ENCODE assay signal across 1 cellular context in genomic region chr17:3892095-3892998, GRCh38.
TF ChIP-seq lines count a peak whose summit lies in the region.

No MANE protein-coding gene starts in this region.

TF ChIP-seq in K562, 482 proteins besides CTCF, POLR2A, EP300 and RAD21 (continued from another document and continues in another):
- no peak for TF ChIP-seq KAT7 (CRISPR knock-in tag; IDR thresholded peaks at IDR 0.05; ENCODE audit: borderline replicate concordance)
- peak; percentile 42 for TF ChIP-seq HMGN3 (IDR thresholded peaks at IDR 0.05; ENCODE audit: borderline replicate concordance, extremely low read depth, insufficient read length, low read depth, low read length)
- no peak for TF ChIP-seq PHB2 (IDR thresholded peaks at IDR 0.05; ENCODE audit: low read depth)
- no peak for TF ChIP-seq MAFG (tag; conservative IDR thresholded peaks at IDR 0.05)
- TF ChIP-seq SOX6 (IDR thresholded peaks at IDR 0.05) = no peak
- TF ChIP-seq RBM15 (IDR thresholded peaks at IDR 0.05; ENCODE audit: insufficient read depth, low read length) = no peak
- no peak for TF ChIP-seq LEF1 (IDR thresholded peaks at IDR 0.05)
- TF ChIP-seq DMBX1 (CRISPR knock-in tag; IDR thresholded peaks at IDR 0.05; ENCODE audit: borderline replicate concordance) = no peak
- no peak for TF ChIP-seq COPS2 (conservative IDR thresholded peaks at IDR 0.05)
- TF ChIP-seq GABPA (tag; conservative IDR thresholded peaks at IDR 0.05; ENCODE audit: low read depth) = 0 out of 2 replicates have a peak, but pooled peaks have one; percentile 2
- TF ChIP-seq NR4A1 (CRISPR knock-in tag; IDR thresholded peaks at IDR 0.05) = no peak
- TF ChIP-seq NR4A1 (tag; IDR thresholded peaks at IDR 0.05) = no peak
- TF ChIP-seq BMI1 (IDR thresholded peaks at IDR 0.05; ENCODE audit: low read length) = no peak
- no peak for TF ChIP-seq NR2C2 (CRISPR knock-in tag; IDR thresholded peaks at IDR 0.05)
- no peak for TF ChIP-seq NR2C2 (tag; IDR thresholded peaks at IDR 0.05)
- no peak for TF ChIP-seq ELF2 (CRISPR knock-in tag; IDR thresholded peaks at IDR 0.05)
- 0 out of 2 replicates have a peak, but pooled peaks have one; percentile 10 for TF ChIP-seq KLF13 (tag; IDR thresholded peaks at IDR 0.05; ENCODE audit: borderline replicate concordance, low read depth)
- no peak for TF ChIP-seq HMG20B (CRISPR knock-in tag; IDR thresholded peaks at IDR 0.05)
- TF ChIP-seq ZNF253 (CRISPR knock-in tag; conservative IDR thresholded peaks at IDR 0.05) = no peak
- TF ChIP-seq RBM25 (IDR thresholded peaks at IDR 0.05; ENCODE audit: low read depth, low read length, severe bottlenecking) = no peak
- no peak for TF ChIP-seq ZNF232 (CRISPR knock-in tag; IDR thresholded peaks at IDR 0.05)
- TF ChIP-seq PRMT5 (CRISPR knock-in tag; IDR thresholded peaks at IDR 0.05) = no peak
- TF ChIP-seq ZNF655 (CRISPR knock-in tag; IDR thresholded peaks at IDR 0.05) = no peak
- peak; percentile 37; the same call in 1 of the 2 replicates for TF ChIP-seq PKNOX1 (IDR thresholded peaks at IDR 0.05)
- TF ChIP-seq PURB (CRISPR knock-in tag; IDR thresholded peaks at IDR 0.05; ENCODE audit: low read depth) = no peak
- TF ChIP-seq ZNF407 (IDR thresholded peaks at IDR 0.05; ENCODE audit: low read depth) = no peak
- no peak for TF ChIP-seq MBD2 (IDR thresholded peaks at IDR 0.05; ENCODE audit: borderline replicate concordance, low read depth)
- TF ChIP-seq MGA (IDR thresholded peaks at IDR 0.05) = peak; percentile 45; the same call in 1 of the 2 replicates
- TF ChIP-seq IRF2 (CRISPR knock-in tag; IDR thresholded peaks at IDR 0.05) = no peak
- TF ChIP-seq ZBTB11 (CRISPR knock-in tag; IDR thresholded peaks at IDR 0.05) = no peak
